In genomic region chr4:112857461-112857860, GRCh38 we compare ENCODE assay signal across 10 cellular contexts.
DNase-seq lines count a peak whose midpoint lies in the region; ATAC-seq lines count a peak whose summit lies in the region.
"Had no signal": no experiment of that assay in that cellular context is flagged by ENCODE, and none has a peak within 500 bp of the region (broad histone marks: within the 10 kb centered on the region; RNA-seq: fewer than 3 reads in every experiment).

No MANE protein-coding gene starts in this region.

- H3K9me3 ChIP-seq in muscle layer of duodenum (ENCODE audit: control insufficient read depth in 1 of 2, low read length in 2 of 2), result no peaks in the 10 kb centered on the region

- no peaks in the 10 kb centered on the region for H3K27me3 ChIP-seq in muscle layer of duodenum (ENCODE audit: low read depth, low read length)

- DNase-seq in AG08396 (ENCODE audit: low spot score), result peak; percentile 81
- DNase-seq in LHCN-M2 (ENCODE audit: low read depth), result peak; percentile 91
- DNase-seq in dedifferentiated amniotic fluid mesenchymal stem cell (ENCODE audit: extremely low spot score), result peak; percentile 80
- DNase-seq in T-helper 1 cell, result no peak
- DNase-seq: NCI-H1436 had no signal

- no peaks in the 10 kb centered on the region for H3K36me3 ChIP-seq in muscle layer of duodenum (ENCODE audit: control insufficient read depth in 1 of 2, insufficient read depth in 2 of 2, low read length in 2 of 2)

- H3K4me1 ChIP-seq in muscle layer of duodenum (ENCODE audit: control insufficient read depth in 1 of 2, insufficient read depth in 2 of 2, low read length in 2 of 2), result no peaks in the 10 kb centered on the region

- H3K4me3 ChIP-seq in muscle layer of duodenum (ENCODE audit: low read depth in 1 of 2, low read length in 2 of 2), result no peak overlapping the region
- H3K4me3 ChIP-seq: SK-N-MC had no signal

- H3K27ac ChIP-seq in muscle layer of duodenum (ENCODE audit: low read length), result peak overlapping the region; percentile 57
- H3K27ac ChIP-seq: SK-N-MC had no signal

- ATAC-seq in GM21447 (IDR thresholded peaks at IDR 0.05; ENCODE audit: unreplicated experiment) (no peak), GM21381 (IDR thresholded peaks at IDR 0.05; ENCODE audit: unreplicated experiment) (no peak), GM21717 (IDR thresholded peaks at IDR 0.05; ENCODE audit: unreplicated experiment) (no peak)

Comparison
In these comparisons a context has a peak if more than half of its experiments do, and no peak if none do; other contexts are left out.
1. DNase-seq: peak in AG08396 (single experiment), LHCN-M2 (single experiment) and dedifferentiated amniotic fluid mesenchymal stem cell (single experiment); none in T-helper 1 cell (0 of 5).